Comparison of ENCODE assay signal across 16 cellular contexts in the genomic region with DNA sequence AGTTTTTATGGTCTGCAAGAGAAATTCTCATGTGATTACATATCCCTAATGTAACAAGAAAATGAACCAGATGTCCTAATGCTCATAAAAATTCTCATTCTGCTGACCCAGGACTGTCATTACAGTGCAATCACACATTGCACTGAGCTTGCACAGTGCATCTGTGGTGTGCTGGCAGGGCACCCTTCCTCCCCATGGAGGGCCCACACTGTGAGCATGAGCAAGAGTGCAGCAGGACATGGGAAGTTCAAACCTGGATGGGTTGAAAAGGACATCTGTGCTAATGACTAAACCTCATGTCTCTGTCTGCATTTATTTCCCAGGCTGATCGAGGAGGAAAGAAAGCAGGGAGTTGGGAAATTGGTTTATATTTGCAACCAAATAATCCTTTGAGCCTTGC.
DNase-seq lines count a peak whose midpoint lies in the region; ATAC-seq and TF ChIP-seq lines count a peak whose summit lies in the region.
"Had no signal": no experiment of that assay in that cellular context is flagged by ENCODE, and none has a peak within 500 bp of the region (broad histone marks: within the 10 kb centered on the region; RNA-seq: fewer than 3 reads in every experiment).

No MANE protein-coding gene starts in this region.

- peaks cover 66% of the 10 kb centered on the region for H3K36me3 ChIP-seq in SJCRH30
- H3K36me3 ChIP-seq: adrenal gland had no signal

- peak overlapping the region; percentile 78 for H3K27ac ChIP-seq in SJCRH30
- H3K27ac ChIP-seq: adrenal gland, parathyroid adenoma had no signal

- intact Hi-C loops in sciatic nerve (cut with DNase I), result no loop called here

- no peak overlapping the region for H3K4me3 Mint-ChIP-seq in activated naive CD8-positive, alpha-beta T cell treated with anti-CD3 and anti-CD28 coated beads, Interleukin-2, amount 50 U/mL, for 24 hours
- H3K4me3 Mint-ChIP-seq: activated T-cell treated with anti-CD3 and anti-CD28 coated beads, Interleukin-2, amount 50 U/mL, for 24 hours; CD4-positive, alpha-beta T cell; T-helper 1 cell treated with Interleukin-12 subunit alpha and Interleukin-12 subunit beta and Interleukin-4 antibody, amounts not matched to agents 30 μg/mL and 1 μg/mL, for 36 hours had no signal

- TF ChIP-seq CTCF in foreskin fibroblast (IDR thresholded peaks at IDR 0.05; ENCODE audit: low read depth, low read length), result no peak

- H3K4me1 Mint-ChIP-seq in activated naive CD8-positive, alpha-beta T cell treated with anti-CD3 and anti-CD28 coated beads, Interleukin-2, amount 50 U/mL, for 24 hours, result no peaks in the 10 kb centered on the region

- DNase-seq in EH (ENCODE audit: low read depth) (peak; percentile 96), SJCRH30 (peak; percentile 76 to 87), foreskin fibroblast (peak; percentile 96 to 97), sciatic nerve (ENCODE audit: low spot score) (no peak), kidney tubule cell (ENCODE audit: low spot score) (no peak)
- DNase-seq in activated naive CD8-positive, alpha-beta T cell treated with anti-CD3 and anti-CD28 coated beads, Interleukin-2, amount 50 U/mL, for 24 hours, result no peak
- no peak for DNase-seq in stimulated activated CD4-positive, alpha-beta T cell treated with anti-CD3 and anti-CD28 coated beads, Interleukin-12 subunit alpha, Interleukin-12 subunit beta, amount 100 ng/mL, for 4 hours
- DNase-seq: activated T-cell treated with anti-CD3 and anti-CD28 coated beads, Interleukin-2, amount 50 U/mL, for 24 hours; CD4-positive, alpha-beta T cell; NCI-H1417 treated with DMSO at 0.1 percent for 48 hours; stimulated activated CD8-positive, alpha-beta memory T cell treated with anti-CD3 and anti-CD28 coated beads, Interleukin-4, amount 100 ng/mL, for 48 hours; trophoblast cell had no signal

- H3K4me1 ChIP-seq in SJCRH30, result peaks cover 34% of the 10 kb centered on the region
- H3K4me1 ChIP-seq: parathyroid adenoma had no signal

- H3K9me3 Mint-ChIP-seq in activated naive CD8-positive, alpha-beta T cell treated with anti-CD3 and anti-CD28 coated beads, Interleukin-2, amount 50 U/mL, for 24 hours, result no peaks in the 10 kb centered on the region
- H3K9me3 Mint-ChIP-seq: activated T-cell treated with anti-CD3 and anti-CD28 coated beads, Interleukin-2, amount 50 U/mL, for 24 hours; CD4-positive, alpha-beta T cell; T-helper 1 cell treated with Interleukin-12 subunit alpha and Interleukin-12 subunit beta and Interleukin-4 antibody, amounts not matched to agents 30 μg/mL and 1 μg/mL, for 36 hours had no signal

- no peak overlapping the region for H3K27ac Mint-ChIP-seq in activated naive CD8-positive, alpha-beta T cell treated with anti-CD3 and anti-CD28 coated beads, Interleukin-2, amount 50 U/mL, for 24 hours
- H3K27ac Mint-ChIP-seq: activated T-cell treated with anti-CD3 and anti-CD28 coated beads, Interleukin-2, amount 50 U/mL, for 24 hours; CD4-positive, alpha-beta T cell; T-helper 1 cell treated with Interleukin-12 subunit alpha and Interleukin-12 subunit beta and Interleukin-4 antibody, amounts not matched to agents 30 μg/mL and 1 μg/mL, for 36 hours had no signal

- H3K27me3 ChIP-seq in SJCRH30, result no peaks in the 10 kb centered on the region
- H3K27me3 ChIP-seq: adrenal gland had no signal

- H3K4me3 ChIP-seq in SJCRH30 (no peak overlapping the region), foreskin fibroblast (ENCODE audit: low read depth in 1 of 2, low read length in 2 of 2) (no peak overlapping the region)
- H3K4me3 ChIP-seq: adrenal gland had no signal

- no peaks in the 10 kb centered on the region for H3K36me3 Mint-ChIP-seq in activated naive CD8-positive, alpha-beta T cell treated with anti-CD3 and anti-CD28 coated beads, Interleukin-2, amount 50 U/mL, for 24 hours (ENCODE audit: low read depth)

- H3K27me3 Mint-ChIP-seq in activated naive CD8-positive, alpha-beta T cell treated with anti-CD3 and anti-CD28 coated beads, Interleukin-2, amount 50 U/mL, for 24 hours, result no peaks in the 10 kb centered on the region
- H3K27me3 Mint-ChIP-seq: activated T-cell treated with anti-CD3 and anti-CD28 coated beads, Interleukin-2, amount 50 U/mL, for 24 hours; CD4-positive, alpha-beta T cell had no signal

- no peaks in the 10 kb centered on the region for H3K9me3 ChIP-seq in SJCRH30 (replicated peaks)
- H3K9me3 ChIP-seq: adrenal gland had no signal

- peak; percentile 51 for ATAC-seq in sciatic nerve
- no peak for ATAC-seq in activated naive CD8-positive, alpha-beta T cell treated with anti-CD3 and anti-CD28 coated beads, Interleukin-2, amount 50 U/mL, for 24 hours
- ATAC-seq in GM18498 (IDR thresholded peaks at IDR 0.05; ENCODE audit: unreplicated experiment), result no peak

Comparison
In these comparisons a context has a peak if more than half of its experiments do, and no peak if none do; other contexts are left out.
1. DNase-seq: peak in EH (single experiment), SJCRH30 (2 of 2) and foreskin fibroblast (2 of 2); none in sciatic nerve (single experiment), activated naive CD8-positive, alpha-beta T cell treated with anti-CD3 and anti-CD28 coated beads, Interleukin-2, amount 50 U/mL, for 24 hours (single experiment), stimulated activated CD4-positive, alpha-beta T cell treated with anti-CD3 and anti-CD28 coated beads, Interleukin-12 subunit alpha, Interleukin-12 subunit beta, amount 100 ng/mL, for 4 hours (single experiment) and kidney tubule cell (single experiment).